Comparison of ENCODE assay signal across 20 cellular contexts in the genomic region with DNA sequence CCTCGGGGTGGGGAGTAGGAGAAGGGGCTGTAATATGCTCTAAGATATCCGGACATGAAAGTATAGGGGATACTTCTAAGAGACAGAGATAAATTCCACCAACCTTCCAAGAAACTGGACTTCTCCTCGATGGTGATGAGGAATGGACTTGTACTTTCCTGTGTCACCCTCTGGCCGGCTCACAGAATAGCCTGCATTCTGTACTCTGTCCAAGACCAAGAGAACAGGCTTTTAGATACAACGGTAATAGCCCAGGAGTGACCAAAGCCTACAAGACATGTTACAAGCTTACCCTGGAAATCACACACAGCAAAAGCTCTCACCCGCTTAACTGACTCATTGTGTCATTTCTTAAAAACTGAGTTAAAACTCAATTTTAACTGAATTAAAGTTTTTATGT.
"Had no signal": no experiment of that assay in that cellular context is flagged by ENCODE, and none has a peak within 500 bp of the region (broad histone marks: within the 10 kb centered on the region; RNA-seq: fewer than 3 reads in every experiment).

No MANE protein-coding gene starts in this region.

- H3K27ac ChIP-seq: cardiac muscle cell, vagina had no signal

- H3K9me3 ChIP-seq: adrenal gland, mucosa of descending colon, pancreas, spleen, transverse colon, vagina had no signal

- H3K27ac Mint-ChIP-seq: naive thymus-derived CD4-positive, alpha-beta T cell; T-helper 2 cell treated with Interferon-gamma antibody and Interleukin-4, amounts not matched to agents 5 μg/mL and 100 μg/mL, for 36 hours had no signal

- DNase-seq: activated CD4-positive, alpha-beta T cell treated with anti-CD3 and anti-CD28 coated beads, Interleukin-2, amount 50 U/mL, for 4 hours; activated gamma-delta T cell treated with Interleukin-2 at 50 U/mL for 16 hours; adrenal gland; dorsolateral prefrontal cortex; erythroblast; head of caudate nucleus; kidney glomerular epithelial cell; mesenchymal stem cell; mucosa of descending colon; naive thymus-derived CD4-positive, alpha-beta T cell; pancreas; spleen; stimulated activated CD4-positive, alpha-beta T cell treated with anti-CD3 and anti-CD28 coated beads, Interleukin-4, amount 100 ng/mL, for 4 hours; stimulated activated naive CD4-positive, alpha-beta T cell; substantia nigra; transverse colon had no signal

- H3K9me3 Mint-ChIP-seq: activated naive CD4-positive, alpha-beta T cell treated with anti-CD3 and anti-CD28 coated beads, Interleukin-2, amount 50 U/mL, for 72 hours; naive thymus-derived CD4-positive, alpha-beta T cell; T-helper 2 cell treated with Interferon-gamma antibody and Interleukin-4, amounts not matched to agents 5 μg/mL and 100 μg/mL, for 36 hours had no signal

- H3K4me3 Mint-ChIP-seq: naive thymus-derived CD4-positive, alpha-beta T cell; T-helper 2 cell treated with Interferon-gamma antibody and Interleukin-4, amounts not matched to agents 5 μg/mL and 100 μg/mL, for 36 hours had no signal

- H3K27me3 Mint-ChIP-seq: naive thymus-derived CD4-positive, alpha-beta T cell had no signal

- H3K27me3 ChIP-seq: adrenal gland, cardiac muscle cell, dorsolateral prefrontal cortex, pancreas, spleen, transverse colon, vagina had no signal

- H3K4me3 ChIP-seq: adrenal gland, cardiac muscle cell, dorsolateral prefrontal cortex, mucosa of descending colon, pancreas, spleen, transverse colon, vagina had no signal

- ATAC-seq: activated naive CD4-positive, alpha-beta T cell treated with anti-CD3 and anti-CD28 coated beads, Interleukin-2, amount 50 U/mL, for 72 hours; mucosa of descending colon; naive thymus-derived CD4-positive, alpha-beta T cell had no signal
